ENCODE assay signal across 19 cellular contexts in genomic region chr1:54585181-54586066, GRCh38. TPM values are rescaled to one million over a fixed set of nuclear protein-coding genes. Genes with fewer than 3 reads are reported as not detected.
"Had no signal": no experiment of that assay in that cellular context is flagged by ENCODE, and none has a peak within 500 bp of the region (broad histone marks: within the 10 kb centered on the region; RNA-seq: fewer than 3 reads in every experiment).

No MANE protein-coding gene starts in this region.

- FAIRE-seq: small intestine had no signal

- H3K36me3 ChIP-seq: adrenal gland, ovary had no signal

- H3K4me3 ChIP-seq: adrenal gland, lung, ovary, transverse colon had no signal

- H3K27ac Mint-ChIP-seq: activated naive CD4-positive, alpha-beta T cell treated with anti-CD3 and anti-CD28 coated beads for 36 hours; activated T-helper 17 cell treated with anti-CD3 and anti-CD28 coated beads, Interleukin-2, amount 50 U/mL, for 72 hours; endodermal cell; natural killer cell; stimulated activated effector memory CD8-positive, alpha-beta T cell treated with anti-CD3 and anti-CD28 coated beads, Interleukin-12 subunit alpha, Interleukin-12 subunit beta, amount 100 ng/mL, for 72 hours had no signal

- H3K27ac ChIP-seq: adrenal gland, ovary, transverse colon had no signal

- H3K27me3 Mint-ChIP-seq: activated T-helper 17 cell treated with anti-CD3 and anti-CD28 coated beads, Interleukin-2, amount 50 U/mL, for 72 hours had no signal

- H3K27me3 ChIP-seq: adrenal gland, ovary, transverse colon had no signal

- ATAC-seq: activated T-helper 17 cell treated with anti-CD3 and anti-CD28 coated beads, Interleukin-2, amount 50 U/mL, for 72 hours; natural killer cell; stimulated activated effector memory CD8-positive, alpha-beta T cell treated with anti-CD3 and anti-CD28 coated beads, Interleukin-12 subunit alpha, Interleukin-12 subunit beta, amount 100 ng/mL, for 72 hours had no signal

- H3K4me3 Mint-ChIP-seq: activated naive CD4-positive, alpha-beta T cell treated with anti-CD3 and anti-CD28 coated beads for 36 hours; activated T-helper 17 cell treated with anti-CD3 and anti-CD28 coated beads, Interleukin-2, amount 50 U/mL, for 72 hours; endodermal cell; natural killer cell; stimulated activated effector memory CD8-positive, alpha-beta T cell treated with anti-CD3 and anti-CD28 coated beads, Interleukin-12 subunit alpha, Interleukin-12 subunit beta, amount 100 ng/mL, for 72 hours had no signal

- H3K36me3 Mint-ChIP-seq: natural killer cell; stimulated activated effector memory CD8-positive, alpha-beta T cell treated with anti-CD3 and anti-CD28 coated beads, Interleukin-12 subunit alpha, Interleukin-12 subunit beta, amount 100 ng/mL, for 72 hours had no signal

- H3K9me3 Mint-ChIP-seq: activated naive CD4-positive, alpha-beta T cell treated with anti-CD3 and anti-CD28 coated beads for 36 hours; activated T-helper 17 cell treated with anti-CD3 and anti-CD28 coated beads, Interleukin-2, amount 50 U/mL, for 72 hours; endodermal cell; natural killer cell; stimulated activated effector memory CD8-positive, alpha-beta T cell treated with anti-CD3 and anti-CD28 coated beads, Interleukin-12 subunit alpha, Interleukin-12 subunit beta, amount 100 ng/mL, for 72 hours had no signal

- H3K9me3 ChIP-seq: adrenal gland, ovary, transverse colon had no signal

- DNase-seq: activated CD4-positive, alpha-beta T cell treated with anti-CD3 and anti-CD28 coated beads for 48 hours; activated CD8-positive, alpha-beta memory T cell treated with anti-CD3 and anti-CD28 coated beads for 24 hours; activated naive CD4-positive, alpha-beta T cell treated with anti-CD3 and anti-CD28 coated beads for 36 hours; adrenal gland; dermis blood vessel endothelial cell; endodermal cell; erythroblast; hypothalamus; kidney glomerular epithelial cell; natural killer cell; ovary; small intestine; transverse colon had no signal

RNA-seq across cellular contexts. Expression of gene FAM151A, which starts 37.9 kb away (rescaled TPM):
- total RNA-seq: activated naive CD4-positive, alpha-beta T cell treated with anti-CD3 and anti-CD28 coated beads for 36 hours; activated T-helper 17 cell treated with anti-CD3 and anti-CD28 coated beads, Interleukin-2, amount 50 U/mL, for 72 hours; cerebellum; dermis blood vessel endothelial cell; endodermal cell; lung; natural killer cell; ovary; renal cortical epithelial cell; T-helper 1 cell treated with Interleukin-12 subunit alpha and Interleukin-12 subunit beta and Interleukin-4 antibody, amounts not matched to agents 30 ng/mL and 1 ng/mL, for 36 hours had no signal

RNA-seq across cellular contexts. Expression of gene MROH7, which starts 56.2 kb away (rescaled TPM):
- total RNA-seq: renal cortical epithelial cell had no signal
